In the genomic region with DNA sequence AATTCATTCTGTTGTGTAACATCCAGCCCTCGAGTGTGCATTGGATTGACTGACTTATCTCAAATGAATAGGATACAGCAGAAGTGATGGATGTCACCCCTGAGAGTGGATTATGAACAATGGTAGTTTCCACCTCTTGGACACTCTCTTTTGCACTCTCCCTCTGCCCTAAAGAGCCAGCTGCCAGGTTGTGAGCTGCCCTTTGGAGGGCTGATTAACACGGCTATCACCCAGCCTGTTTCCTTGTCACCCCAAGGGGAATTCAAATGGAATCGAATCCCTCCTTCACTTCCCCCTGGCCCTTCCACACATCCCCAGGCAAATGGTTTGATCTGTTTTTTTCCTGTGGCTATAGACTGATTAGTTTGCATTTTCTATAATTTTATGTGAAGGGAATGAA, we compare ENCODE assay signal across 2 cellular contexts.
TF ChIP-seq lines count a peak whose summit lies in the region.

No MANE protein-coding gene starts in this region.

TF ChIP-seq in GM23338, 12 proteins besides CTCF, POLR2A, EP300 and RAD21 (continued from another document):
- TF ChIP-seq, protein P1, sequence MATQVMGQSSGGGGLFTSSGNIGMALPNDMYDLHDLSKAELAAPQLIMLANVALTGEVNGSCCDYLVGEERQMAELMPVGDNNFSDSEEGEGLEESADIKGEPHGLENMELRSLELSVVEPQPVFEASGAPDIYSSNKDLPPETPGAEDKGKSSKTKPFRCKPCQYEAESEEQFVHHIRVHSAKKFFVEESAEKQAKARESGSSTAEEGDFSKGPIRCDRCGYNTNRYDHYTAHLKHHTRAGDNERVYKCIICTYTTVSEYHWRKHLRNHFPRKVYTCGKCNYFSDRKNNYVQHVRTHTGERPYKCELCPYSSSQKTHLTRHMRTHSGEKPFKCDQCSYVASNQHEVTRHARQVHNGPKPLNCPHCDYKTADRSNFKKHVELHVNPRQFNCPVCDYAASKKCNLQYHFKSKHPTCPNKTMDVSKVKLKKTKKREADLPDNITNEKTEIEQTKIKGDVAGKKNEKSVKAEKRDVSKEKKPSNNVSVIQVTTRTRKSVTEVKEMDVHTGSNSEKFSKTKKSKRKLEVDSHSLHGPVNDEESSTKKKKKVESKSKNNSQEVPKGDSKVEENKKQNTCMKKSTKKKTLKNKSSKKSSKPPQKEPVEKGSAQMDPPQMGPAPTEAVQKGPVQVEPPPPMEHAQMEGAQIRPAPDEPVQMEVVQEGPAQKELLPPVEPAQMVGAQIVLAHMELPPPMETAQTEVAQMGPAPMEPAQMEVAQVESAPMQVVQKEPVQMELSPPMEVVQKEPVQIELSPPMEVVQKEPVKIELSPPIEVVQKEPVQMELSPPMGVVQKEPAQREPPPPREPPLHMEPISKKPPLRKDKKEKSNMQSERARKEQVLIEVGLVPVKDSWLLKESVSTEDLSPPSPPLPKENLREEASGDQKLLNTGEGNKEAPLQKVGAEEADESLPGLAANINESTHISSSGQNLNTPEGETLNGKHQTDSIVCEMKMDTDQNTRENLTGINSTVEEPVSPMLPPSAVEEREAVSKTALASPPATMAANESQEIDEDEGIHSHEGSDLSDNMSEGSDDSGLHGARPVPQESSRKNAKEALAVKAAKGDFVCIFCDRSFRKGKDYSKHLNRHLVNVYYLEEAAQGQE (IDR thresholded peaks at IDR 0.05; ENCODE audit: unreplicated experiment), result no peak

TF ChIP-seq in HCT116, 20 proteins besides CTCF, POLR2A, EP300 and RAD21 (continued from another document):
- TF ChIP-seq, protein P1 (IDR thresholded peaks at IDR 0.05; ENCODE audit: low read depth), result no peak
- TF ChIP-seq ZFX (IDR thresholded peaks at IDR 0.05) (no peak), POLR2AphosphoS5 (IDR thresholded peaks at IDR 0.05; ENCODE audit: low read depth, low read length) (no peak), CEBPB (IDR thresholded peaks at IDR 0.05; ENCODE audit: low read depth) (no peak), SRF (IDR thresholded peaks at IDR 0.05; ENCODE audit: low read depth) (no peak), EGR1 (IDR thresholded peaks at IDR 0.05; ENCODE audit: low read depth) (no peak), EZH2phosphoT487 (IDR thresholded peaks at IDR 0.05; ENCODE audit: borderline replicate concordance) (no peak), YY1 (IDR thresholded peaks at IDR 0.05; ENCODE audit: extremely low read depth, insufficient replicate concordance, low read depth, low read length) (no peak), ZNF274 (IDR thresholded peaks at IDR 0.05; ENCODE audit: low read depth, low read length) (no peak), JUND (IDR thresholded peaks at IDR 0.05) (no peak)
- TF ChIP-seq, protein P2, sequence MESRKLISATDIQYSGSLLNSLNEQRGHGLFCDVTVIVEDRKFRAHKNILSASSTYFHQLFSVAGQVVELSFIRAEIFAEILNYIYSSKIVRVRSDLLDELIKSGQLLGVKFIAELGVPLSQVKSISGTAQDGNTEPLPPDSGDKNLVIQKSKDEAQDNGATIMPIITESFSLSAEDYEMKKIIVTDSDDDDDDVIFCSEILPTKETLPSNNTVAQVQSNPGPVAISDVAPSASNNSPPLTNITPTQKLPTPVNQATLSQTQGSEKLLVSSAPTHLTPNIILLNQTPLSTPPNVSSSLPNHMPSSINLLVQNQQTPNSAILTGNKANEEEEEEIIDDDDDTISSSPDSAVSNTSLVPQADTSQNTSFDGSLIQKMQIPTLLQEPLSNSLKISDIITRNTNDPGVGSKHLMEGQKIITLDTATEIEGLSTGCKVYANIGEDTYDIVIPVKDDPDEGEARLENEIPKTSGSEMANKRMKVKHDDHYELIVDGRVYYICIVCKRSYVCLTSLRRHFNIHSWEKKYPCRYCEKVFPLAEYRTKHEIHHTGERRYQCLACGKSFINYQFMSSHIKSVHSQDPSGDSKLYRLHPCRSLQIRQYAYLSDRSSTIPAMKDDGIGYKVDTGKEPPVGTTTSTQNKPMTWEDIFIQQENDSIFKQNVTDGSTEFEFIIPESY (IDR thresholded peaks at IDR 0.05; ENCODE audit: extremely low read depth, insufficient replicate concordance, low read length), result no peak
- TF ChIP-seq, protein P3, sequence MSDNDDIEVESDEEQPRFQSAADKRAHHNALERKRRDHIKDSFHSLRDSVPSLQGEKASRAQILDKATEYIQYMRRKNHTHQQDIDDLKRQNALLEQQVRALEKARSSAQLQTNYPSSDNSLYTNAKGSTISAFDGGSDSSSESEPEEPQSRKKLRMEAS (IDR thresholded peaks at IDR 0.05), result no peak
